In genomic region chr20:21110811-21111210, GRCh38 we compare ENCODE assay signal across 1 cellular context.
TF ChIP-seq lines count a peak whose summit lies in the region.

No MANE protein-coding gene starts in this region.

TF ChIP-seq in WTC11, 78 proteins besides CTCF, POLR2A, EP300 and RAD21 (continued from another document):
- no peak for TF ChIP-seq CDX4 (CRISPR knock-in tag; IDR thresholded peaks at IDR 0.05; ENCODE audit: borderline replicate concordance)
- TF ChIP-seq ZNF121 (CRISPR knock-in tag; IDR thresholded peaks at IDR 0.05) = peak; percentile 74; the same call in 1 of the 2 replicates
- no peak for TF ChIP-seq USF2 (CRISPR knock-in tag; IDR thresholded peaks at IDR 0.05)
